Comparison of ENCODE assay signal across 20 cellular contexts in genomic region chr21:46349134-46349760, GRCh38. TPM values are rescaled to one million over a fixed set of nuclear protein-coding genes. Genes with fewer than 3 reads are reported as not detected.
A peak's percentile ranks its signal among the peaks of the same experiment; 100 is the strongest.
DNase-seq lines count a peak whose midpoint lies in the region; ATAC-seq and TF ChIP-seq lines count a peak whose summit lies in the region.
"Had no signal": no experiment of that assay in that cellular context is flagged by ENCODE, and none has a peak within 500 bp of the region (broad histone marks: within the 10 kb centered on the region; RNA-seq: fewer than 3 reads in every experiment).

No MANE protein-coding gene starts in this region.

- intact Hi-C loops in psoas muscle (cut with DNase I) (loop anchor here in 1 of 2 donors (2.0 kb wide), 1 partner anchor 28 kb away; no protein-coding TSS in a partner anchor), ovary (cut with DNase I) (no loop called here)

- no peak for TF ChIP-seq CTCF in psoas muscle (IDR thresholded peaks at IDR 0.05)
- no peak for TF ChIP-seq CTCF in ovary (IDR thresholded peaks at IDR 0.05)

- H3K27ac ChIP-seq in SJSA1 (peak overlapping the region; percentile 71), psoas muscle (peak overlapping the region; percentile 95), ovary (no peak overlapping the region)
- H3K27ac ChIP-seq: BLaER1, C4-2B had no signal

- TF ChIP-seq POLR2A in ovary (IDR thresholded peaks at IDR 0.05): no peak

- H3K4me3 ChIP-seq in SJSA1 (no peak overlapping the region), psoas muscle (peak overlapping the region; percentile 77), ovary (no peak overlapping the region)
- H3K4me3 ChIP-seq: BLaER1, GM12878, GM23338 had no signal

- 63 to 81% (median 67%) methylated on average over 17 of the region's 17 CpGs for WGBS in psoas muscle, 3 donors
- WGBS in ovary, 3 donors: 94 to 95% (median 95%) methylated on average over 17 of the region's 17 CpGs

- no peaks in the 10 kb centered on the region for H3K27me3 Mint-ChIP-seq in memory B cell
- H3K27me3 Mint-ChIP-seq: B cell; CD4-positive, CD25-positive, alpha-beta regulatory T cell had no signal

- H3K9me3 Mint-ChIP-seq in memory B cell: no peaks in the 10 kb centered on the region
- H3K9me3 Mint-ChIP-seq: CD4-positive, CD25-positive, alpha-beta regulatory T cell; CD8-positive, alpha-beta T cell; GM23338; H9 had no signal

- H3K4me1 ChIP-seq in SJSA1 (replicated peaks): peaks cover 39% of the 10 kb centered on the region
- H3K4me1 ChIP-seq in psoas muscle: peaks cover 38% of the 10 kb centered on the region
- H3K4me1 ChIP-seq in ovary (ENCODE audit: insufficient read depth): no peaks in the 10 kb centered on the region
- H3K4me1 ChIP-seq: BLaER1 had no signal

- peaks cover 26% of the 10 kb centered on the region for H3K36me3 Mint-ChIP-seq in memory B cell

- no peak for TF ChIP-seq EP300 in ovary (IDR thresholded peaks at IDR 0.05)

- ATAC-seq in memory B cell (ENCODE audit: low read depth): no peak
- ATAC-seq in psoas muscle: peak in 3 of 4 donors; percentile 27 to 52 (median 36)
- ATAC-seq in SK-N-SH treated with all-trans-retinoic acid at 6 μM for 48 hours: no peak
- ATAC-seq: CD8-positive, alpha-beta T cell; GM12878; GM23338; HCT116 had no signal

- H3K9me3 ChIP-seq in SJSA1 (replicated peaks) (no peaks in the 10 kb centered on the region), psoas muscle (no peaks in the 10 kb centered on the region), ovary (no peaks in the 10 kb centered on the region)
- H3K9me3 ChIP-seq: BLaER1 had no signal

- DNase-seq in SJSA1 (ENCODE audit: low read depth in 1 of 2, low spot score in 2 of 2) (no peak), memory B cell (ENCODE audit: low spot score in 2 of 2) (no peak), psoas muscle (peak in 1 of 2 donors; percentile 65), ovary (no peak), NCI-H1436 treated with DMSO at 0.1 percent for 48 hours (lab: John Stamatoyannopoulos, UW) (no peak), NCI-H2196 treated with DMSO at 0.1 percent for 48 hours (lab: John Stamatoyannopoulos, UW; ENCODE audit: unreplicated experiment) (no peak)
- DNase-seq: CD4-positive, CD25-positive, alpha-beta regulatory T cell; CD8-positive, alpha-beta T cell; DMS 273 treated with DMSO at 0.1 percent for 48 hours; DMS79; EL; GDM1; H9 had no signal

- H3K4me1 Mint-ChIP-seq in memory B cell: peaks cover 2% of the 10 kb centered on the region
- H3K4me1 Mint-ChIP-seq: B cell; CD4-positive, CD25-positive, alpha-beta regulatory T cell; GM23338; H9 had no signal

- no peak overlapping the region for H3K4me3 Mint-ChIP-seq in memory B cell
- H3K4me3 Mint-ChIP-seq: B cell; CD4-positive, CD25-positive, alpha-beta regulatory T cell; CD8-positive, alpha-beta T cell; GM23338; H9 had no signal

- no peaks in the 10 kb centered on the region for H3K27me3 ChIP-seq in SJSA1 (replicated peaks)
- H3K27me3 ChIP-seq in psoas muscle (ENCODE audit: insufficient read depth in 3 of 3, low read length in 2 of 3): no peaks in the 10 kb centered on the region
- no peaks in the 10 kb centered on the region for H3K27me3 ChIP-seq in ovary
- H3K27me3 ChIP-seq: BLaER1 had no signal

- H3K36me3 ChIP-seq in SJSA1 (peaks cover 88% of the 10 kb centered on the region), psoas muscle (ENCODE audit: insufficient read depth in 1 of 2, low read depth in 1 of 2) (peaks cover 5 to 82% of the 10 kb centered on the region in 2 donors), ovary (no peaks in the 10 kb centered on the region)

- H3K27ac Mint-ChIP-seq in memory B cell: peak overlapping the region; percentile 65
- H3K27ac Mint-ChIP-seq: B cell; CD4-positive, CD25-positive, alpha-beta regulatory T cell; CD8-positive, alpha-beta T cell; GM23338 had no signal

TF ChIP-seq in SK-N-SH treated with all-trans-retinoic acid at 6 μM for 48 hours, 23 proteins besides CTCF, POLR2A, EP300 and RAD21:
- TF ChIP-seq ZC3H10 (CRISPR knock-in tag; IDR thresholded peaks at IDR 0.05): no peak

RNA-seq across cellular contexts. Expression of gene PCNT, which starts 25.3 kb away (rescaled TPM):
- total RNA-seq in SJSA1 (2014; rRNA removed; shearing (Covaris generic)): 48.0 and 57.3 TPM in 2 replicates
- 100 to 1,000 TPM in 3 of 4 donors, 10 to 100 TPM in 1; 99.4 to 642 (median 295) TPM for total RNA-seq in psoas muscle
- 100 to 1,000 TPM; 118 to 294 (median 248) TPM for polyA plus RNA-seq in psoas muscle
- 10 to 100 TPM; 14.7 to 28.2 (median 24.0) TPM for total RNA-seq in ovary
- polyA plus RNA-seq in ovary: 10 to 100 TPM; 11.1 to 11.4 TPM

RNA-seq across cellular contexts. Expression of gene C21orf58, which starts 25.6 kb away (rescaled TPM):
- total RNA-seq in SJSA1 (2014; rRNA removed; shearing (Covaris generic)): 20.3 and 20.9 TPM in 2 replicates
- total RNA-seq in psoas muscle (1 to 10 TPM in 3 of 4 donors, under 1 TPM in 1; 0.49 to 3.0 (median 1.1) TPM), ovary (10 to 100 TPM in 1 of 7 donors, 1 to 10 TPM in 6; 1.6 to 26.8 (median 2.3) TPM)
- polyA plus RNA-seq in psoas muscle (1 to 10 TPM in 1 of 3 donors, under 1 TPM in 2; 0.38 to 2.3 (median 0.47) TPM), ovary (1 to 10 TPM in 1 of 2 donors, under 1 TPM in 1; 0.63 to 2.7 TPM)

Comparison
In these comparisons a context has a peak if more than half of its experiments do, and no peak if none do; other contexts are left out.
1. H3K27ac ChIP-seq: peak in SJSA1 (single experiment) and psoas muscle (single experiment); none in ovary (0 of 2).
2. ATAC-seq: peak in psoas muscle (3 of 4); none in memory B cell (single experiment) and SK-N-SH treated with all-trans-retinoic acid at 6 μM for 48 hours (single experiment).